ENCODE assay signal across 13 cellular contexts in the genomic region with DNA sequence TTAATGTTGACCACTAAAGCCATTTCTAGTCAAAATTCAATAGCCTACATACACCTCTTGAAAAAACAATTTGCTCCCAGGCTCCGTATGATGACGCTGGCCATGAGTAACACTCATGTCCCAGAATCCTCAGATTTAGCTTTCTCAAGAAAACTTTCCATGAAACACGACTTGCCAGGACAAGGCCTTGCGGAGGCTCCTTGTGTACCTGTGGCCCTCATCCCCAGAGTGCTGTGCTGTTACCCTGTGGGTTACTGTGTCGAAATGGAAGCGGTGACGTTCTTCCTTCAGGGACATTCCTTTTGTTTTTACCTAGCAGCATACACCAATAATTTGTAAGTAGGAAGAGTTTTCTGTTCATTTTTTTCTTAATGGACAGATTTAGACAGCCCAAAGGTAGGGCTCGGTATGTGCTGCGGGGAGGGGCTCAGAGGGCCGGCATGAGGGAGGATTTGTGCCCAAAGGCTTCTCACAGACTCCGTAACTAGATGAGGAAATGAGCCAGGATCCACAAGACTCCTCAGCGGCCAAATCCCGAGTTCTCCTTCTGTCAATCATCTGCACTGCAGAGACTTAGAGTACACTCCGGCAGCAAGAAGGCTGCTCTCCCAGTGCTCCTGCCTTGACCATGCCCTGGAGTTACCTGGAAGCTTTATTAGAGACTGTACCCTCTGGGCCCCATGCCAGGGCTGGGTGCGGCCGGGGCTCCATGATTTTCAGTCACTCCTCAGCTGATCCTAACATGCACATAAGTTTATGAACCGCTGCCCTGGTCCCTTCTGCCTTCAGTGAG. TPM values are rescaled to one million over a fixed set of nuclear protein-coding genes. Genes with fewer than 3 reads are reported as not detected.
DNase-seq lines count a peak whose midpoint lies in the region; ATAC-seq, FAIRE-seq and TF ChIP-seq lines count a peak whose summit lies in the region.
"Had no signal": no experiment of that assay in that cellular context is flagged by ENCODE, and none has a peak within 500 bp of the region (broad histone marks: within the 10 kb centered on the region; RNA-seq: fewer than 3 reads in every experiment).

No MANE protein-coding gene starts in this region.

- H3K9me3 ChIP-seq in breast epithelium (no peaks in the 10 kb centered on the region), keratinocyte (ENCODE audit: control insufficient read depth, low read depth, low read length) (no peaks in the 10 kb centered on the region), spleen (peaks cover 0 to 10% (median 0%) of the 10 kb centered on the region in 8 donors)

- TF ChIP-seq CTCF in breast epithelium (IDR thresholded peaks at IDR 0.05) (no peak), keratinocyte (optimal IDR thresholded peaks at IDR 0.05 in 1 of 3, IDR thresholded peaks at IDR 0.05 in 1 of 3, conservative IDR thresholded peaks at IDR 0.05 in 1 of 3; ENCODE audit: extremely low read depth in 1 of 3, insufficient read depth in 2 of 3, low read length in 3 of 3) (no peak), spleen (IDR thresholded peaks at IDR 0.05 in 8 of 11, conservative IDR thresholded peaks at IDR 0.05 in 3 of 11) (no peak)

- peak; percentile 96 for FAIRE-seq in keratinocyte (lab: Jason Lieb, UNC)
- FAIRE-seq: GM12878 had no signal

- peak overlapping the region; percentile 57 for H2AFZ ChIP-seq in keratinocyte (ENCODE audit: control insufficient read depth, low read length)

- peaks cover 13% of the 10 kb centered on the region for H4K20me1 ChIP-seq in keratinocyte (ENCODE audit: control insufficient read depth, extremely low read depth, insufficient read depth, low read length)

- no peak overlapping the region for H3K4me3 ChIP-seq in breast epithelium
- H3K4me3 ChIP-seq in keratinocyte (ENCODE audit: control insufficient read depth in 2 of 3, extremely low read depth in 1 of 3, insufficient read depth in 2 of 3, low read depth in 1 of 3, low read length in 3 of 3) = peak overlapping the region; percentile 1 to 61 (median 41)
- no peak overlapping the region for H3K4me3 ChIP-seq in spleen
- H3K4me3 ChIP-seq: dorsolateral prefrontal cortex, GM12878 had no signal

- H3K36me3 ChIP-seq in breast epithelium (no peaks in the 10 kb centered on the region), keratinocyte (ENCODE audit: control insufficient read depth in 2 of 2, extremely low read depth in 1 of 2, insufficient read depth in 2 of 2, low read length in 2 of 2) (peaks cover 2 to 3% of the 10 kb centered on the region in 2 experiments), spleen (peaks cover 0 to 3% (median 0%) of the 10 kb centered on the region in 6 donors)

- ATAC-seq in GM21515 (IDR thresholded peaks at IDR 0.05; ENCODE audit: unreplicated experiment) (no peak), GM18498 (IDR thresholded peaks at IDR 0.05; ENCODE audit: unreplicated experiment) (no peak)
- ATAC-seq: GM12878 had no signal

- peak overlapping the region; percentile 75 for H3K9ac ChIP-seq in keratinocyte (ENCODE audit: control insufficient read depth, extremely low read depth, insufficient read depth, low read length)

- intact Hi-C loops in breast epithelium (cut with DNase I; ENCODE audit: low total_unique reads) (no loop called here), spleen (cut with DNase I; ENCODE audit: low total_unique reads) (no loop called here)

- H3K9me1 ChIP-seq in keratinocyte (ENCODE audit: control insufficient read depth, extremely low read depth, insufficient read depth, low read length) = peaks cover 4% of the 10 kb centered on the region

- H3K27ac ChIP-seq in breast epithelium (peak overlapping the region; percentile 77 to 83), keratinocyte (ENCODE audit: control insufficient read depth, insufficient read depth, low read length) (peak overlapping the region; percentile 91), spleen (peak overlapping the region in 7 of 8 donors; percentile 25 to 82 (median 59))

- H3K27me3 ChIP-seq in breast epithelium = no peaks in the 10 kb centered on the region
- H3K27me3 ChIP-seq in keratinocyte (ENCODE audit: control insufficient read depth, extremely low read depth, insufficient read depth, low read length) = no peaks in the 10 kb centered on the region
- H3K27me3 ChIP-seq in spleen (replicated peaks in 1 of 7) = no peaks in the 10 kb centered on the region
- H3K27me3 ChIP-seq: dorsolateral prefrontal cortex had no signal

- H3K4me1 ChIP-seq in breast epithelium = peaks cover 0 to 5% of the 10 kb centered on the region in 2 donors
- peaks cover 45% of the 10 kb centered on the region for H3K4me1 ChIP-seq in keratinocyte (ENCODE audit: control insufficient read depth, extremely low read depth, insufficient read depth, low read length)
- peaks cover 0 to 64% (median 16%) of the 10 kb centered on the region in 6 donors for H3K4me1 ChIP-seq in spleen

- H3K79me2 ChIP-seq in keratinocyte (ENCODE audit: control insufficient read depth, insufficient read depth, low read length) = peaks cover 100% of the 10 kb centered on the region

- TF ChIP-seq POLR2A in breast epithelium (IDR thresholded peaks at IDR 0.05) (no peak), spleen (IDR thresholded peaks at IDR 0.05) (no peak)

- peak; percentile 92 for DNase-seq in HT-29 (ENCODE audit: low spot score)
- DNase-seq in breast epithelium (ENCODE audit: low spot score in 2 of 2) = peak in 1 of 2 donors; percentile 48
- peak; percentile 50 for DNase-seq in keratinocyte (ENCODE audit: low read depth, low spot score)
- no peak for DNase-seq in spleen
- DNase-seq in NCI-H1694 (lab: John Stamatoyannopoulos, UW) = no peak
- no peak for DNase-seq in NCI-H526 treated with DMSO at 0.1 percent for 48 hours (lab: John Stamatoyannopoulos, UW)
- DNase-seq: NCI-H1436, NCI-H345, substantia nigra had no signal

- dilution Hi-C loops in keratinocyte (cut with MboI; ENCODE audit: extremely low pct_ligation_motif_present, low sequenced_read_pairs) = no loop called here

- 76 to 86% (median 82%) methylated on average over 17 of the region's 17 CpGs for WGBS in spleen, 5 donors

- peak overlapping the region; percentile 88 for H3K4me2 ChIP-seq in keratinocyte (ENCODE audit: control insufficient read depth, extremely low read depth, insufficient read depth, low read depth, low read length)

RNA-seq across cellular contexts. Expression of gene GNG12, which starts 17.8 kb away (rescaled TPM):
- 31.1 and 32.1 TPM in 2 replicates for total RNA-seq in HT-29 (2014; rRNA removed; shearing (Covaris generic))
- total RNA-seq in breast epithelium (100 to 1,000 TPM in 1 of 3 donors, 10 to 100 TPM in 2; 82.1 to 100 (median 87.5) TPM), spleen (100 to 1,000 TPM in 2 of 7 donors, 10 to 100 TPM in 5; 52.3 to 102 (median 88.0) TPM)
- polyA plus RNA-seq in keratinocyte (147 to 208 TPM (median 148 TPM) in 3 replicates), spleen (10 to 100 TPM; 15.2 to 36.5 (median 16.2) TPM)
- 16.4 TPM for polyA plus RNA-seq in keratinocyte (2011; ENCODE audit: low read depth)
- polyA plus RNA-seq in keratinocyte (2011; cell fraction: cytosol; rRNA removed) = 140 and 266 TPM in 2 replicates
- polyA plus RNA-seq in keratinocyte (2011; cell fraction: nucleus; rRNA removed) = 81.5 and 104 TPM in 2 replicates
- 54.5 and 130 TPM in 2 replicates for polyA plus RNA-seq in keratinocyte (2012; ENCODE audit: low replicate concordance)
- 107 to 201 TPM (median 132 TPM) in 3 replicates for polyA minus RNA-seq in keratinocyte
- polyA minus RNA-seq in keratinocyte (2011; cell fraction: cytosol; rRNA and poly(A)+ RNA removed) = 149 TPM
- polyA minus RNA-seq in keratinocyte (2011; cell fraction: nucleus; rRNA and poly(A)+ RNA removed) = 61.2 and 122 TPM in 2 replicates

Comparison
In these comparisons a context has a peak if more than half of its experiments do, and no peak if none do; other contexts are left out.
1. DNase-seq: peak in HT-29 (single experiment) and keratinocyte (single experiment); none in spleen (single experiment), NCI-H1694 (single experiment) and NCI-H526 treated with DMSO at 0.1 percent for 48 hours (single experiment).
2. H3K4me3 ChIP-seq: peak in keratinocyte (3 of 3); none in breast epithelium (0 of 3) and spleen (0 of 8).
3. Peak in every context shown above with its lines, with median percentiles within 50 percentile points of each other: H3K27ac ChIP-seq.